In the genomic region with DNA sequence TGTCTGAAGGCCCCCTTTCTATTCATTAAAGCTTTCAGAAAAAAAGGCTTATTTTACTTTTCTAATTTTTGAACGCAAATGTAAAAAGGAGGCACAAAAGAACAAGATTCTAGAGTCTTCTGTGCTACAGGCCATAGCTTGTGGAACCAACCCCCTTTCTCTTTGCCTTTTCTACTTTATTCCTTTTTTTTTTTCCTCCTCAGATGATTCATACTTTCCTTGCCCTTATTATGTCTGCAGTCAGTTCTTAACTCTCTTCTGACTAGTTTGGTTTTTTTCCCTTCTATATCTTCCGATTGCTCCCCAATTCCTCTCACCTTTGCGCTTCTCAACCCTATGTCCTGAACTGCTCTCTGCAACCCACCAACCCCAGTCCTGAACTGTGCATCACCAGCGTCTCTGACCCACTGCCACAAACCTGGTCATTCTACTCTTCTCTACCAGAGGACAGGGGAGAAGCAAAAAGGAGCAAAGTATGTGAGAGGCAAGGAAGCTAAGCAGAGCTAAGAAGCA, we compare ENCODE assay signal across 21 cellular contexts. TPM values are rescaled to one million over a fixed set of nuclear protein-coding genes. Genes with fewer than 3 reads are reported as not detected.
DNase-seq lines count a peak whose midpoint lies in the region; ATAC-seq and TF ChIP-seq lines count a peak whose summit lies in the region.
"Had no signal": no experiment of that assay in that cellular context is flagged by ENCODE, and none has a peak within 500 bp of the region (broad histone marks: within the 10 kb centered on the region; RNA-seq: fewer than 3 reads in every experiment).

No MANE protein-coding gene starts in this region.

- no peak for TF ChIP-seq CTCF in choroid plexus epithelial cell (conservative IDR thresholded peaks at IDR 0.05; ENCODE audit: low read depth, low read length)

- no peak overlapping the region for H3K4me3 Mint-ChIP-seq in activated CD4-positive, alpha-beta T cell treated with anti-CD3 and anti-CD28 coated beads for 36 hours
- H3K4me3 Mint-ChIP-seq in activated CD4-positive, alpha-beta T cell treated with anti-CD3 and anti-CD28 coated beads, Interleukin-2, amount 10 ng/mL, durations not matched to agents 7 days and 5 days: no peak overlapping the region
- no peak overlapping the region for H3K4me3 Mint-ChIP-seq in stimulated activated memory B cell treated with anti-CD40 and anti-IgM and Interleukin-4, amounts not matched to agents 10 μg/mL and 1 μg/mL and 100 μg/mL, for 72 hours
- H3K4me3 Mint-ChIP-seq: activated naive CD4-positive, alpha-beta T cell treated with anti-CD3 and anti-CD28 coated beads, Interleukin-2, amount 50 U/mL, for 24 hours had no signal

- POLR2A ChIA-PET in activated CD4-positive, alpha-beta T cell treated with anti-CD3 and anti-CD28 coated beads for 36 hours (lab: Charles Lee): no interaction called here
- POLR2A ChIA-PET in activated CD4-positive, alpha-beta T cell treated with anti-CD3 and anti-CD28 coated beads, Interleukin-2, amount 10 ng/mL, durations not matched to agents 7 days and 5 days (lab: Charles Lee): no interaction called here

- H3K9me3 Mint-ChIP-seq in activated CD4-positive, alpha-beta T cell treated with anti-CD3 and anti-CD28 coated beads for 36 hours (ENCODE audit: low read depth): peaks cover 18% of the 10 kb centered on the region
- peaks cover 24% of the 10 kb centered on the region for H3K9me3 Mint-ChIP-seq in activated CD4-positive, alpha-beta T cell treated with anti-CD3 and anti-CD28 coated beads, Interleukin-2, amount 10 ng/mL, durations not matched to agents 7 days and 5 days
- peaks cover 2% of the 10 kb centered on the region for H3K9me3 Mint-ChIP-seq in stimulated activated memory B cell treated with anti-CD40 and anti-IgM and Interleukin-4, amounts not matched to agents 10 μg/mL and 1 μg/mL and 100 μg/mL, for 72 hours

- CTCF ChIA-PET in activated CD4-positive, alpha-beta T cell treated with anti-CD3 and anti-CD28 coated beads for 36 hours (lab: Charles Lee): interaction anchor here (0.7 to 1.0 kb wide), 3 partner anchors 36 to 76 kb away, joined by 3 read pairs; no protein-coding TSS in a partner anchor
- CTCF ChIA-PET in activated CD4-positive, alpha-beta T cell treated with anti-CD3 and anti-CD28 coated beads, Interleukin-2, amount 10 ng/mL, durations not matched to agents 7 days and 5 days (lab: Charles Lee): no interaction called here

- ATAC-seq in activated CD4-positive, alpha-beta T cell treated with anti-CD3 and anti-CD28 coated beads for 36 hours: peak; percentile 39
- ATAC-seq in SK-N-SH treated with all-trans-retinoic acid at 6 μM for 48 hours: peak; percentile 63
- no peak for ATAC-seq in stimulated activated memory B cell treated with anti-CD40 and anti-IgM and Interleukin-4, amounts not matched to agents 10 μg/mL and 1 μg/mL and 100 μg/mL, for 72 hours
- ATAC-seq in HG03432 (IDR thresholded peaks at IDR 0.05; ENCODE audit: unreplicated experiment): no peak
- ATAC-seq in GM21360 (IDR thresholded peaks at IDR 0.05; ENCODE audit: unreplicated experiment): no peak
- ATAC-seq: lower lobe of right lung had no signal

- peaks cover 19% of the 10 kb centered on the region for H3K36me3 Mint-ChIP-seq in activated CD4-positive, alpha-beta T cell treated with anti-CD3 and anti-CD28 coated beads for 36 hours (ENCODE audit: low read depth)
- H3K36me3 Mint-ChIP-seq in activated CD4-positive, alpha-beta T cell treated with anti-CD3 and anti-CD28 coated beads, Interleukin-2, amount 10 ng/mL, durations not matched to agents 7 days and 5 days (ENCODE audit: low read depth): peaks cover 43% of the 10 kb centered on the region
- H3K36me3 Mint-ChIP-seq in stimulated activated memory B cell treated with anti-CD40 and anti-IgM and Interleukin-4, amounts not matched to agents 10 μg/mL and 1 μg/mL and 100 μg/mL, for 72 hours: peaks cover 24% of the 10 kb centered on the region

- H3K27me3 Mint-ChIP-seq in activated CD4-positive, alpha-beta T cell treated with anti-CD3 and anti-CD28 coated beads for 36 hours: no peaks in the 10 kb centered on the region
- H3K27me3 Mint-ChIP-seq in activated CD4-positive, alpha-beta T cell treated with anti-CD3 and anti-CD28 coated beads, Interleukin-2, amount 10 ng/mL, durations not matched to agents 7 days and 5 days: no peaks in the 10 kb centered on the region
- no peaks in the 10 kb centered on the region for H3K27me3 Mint-ChIP-seq in stimulated activated memory B cell treated with anti-CD40 and anti-IgM and Interleukin-4, amounts not matched to agents 10 μg/mL and 1 μg/mL and 100 μg/mL, for 72 hours
- H3K27me3 Mint-ChIP-seq: activated naive CD4-positive, alpha-beta T cell treated with anti-CD3 and anti-CD28 coated beads, Interleukin-2, amount 50 U/mL, for 24 hours had no signal

- H3K4me3 ChIP-seq in choroid plexus epithelial cell (ENCODE audit: low read depth, low read length): no peak overlapping the region
- H3K4me3 ChIP-seq: BLaER1 treated with 17β-estradiol and CSF1 and Interleukin-3, amounts not matched to agents 10 nM and 100 nM; lower lobe of right lung; sigmoid colon; SJCRH30 had no signal

- peak overlapping the region; percentile 6 for H3K27ac Mint-ChIP-seq in activated CD4-positive, alpha-beta T cell treated with anti-CD3 and anti-CD28 coated beads for 36 hours
- H3K27ac Mint-ChIP-seq in activated CD4-positive, alpha-beta T cell treated with anti-CD3 and anti-CD28 coated beads, Interleukin-2, amount 10 ng/mL, durations not matched to agents 7 days and 5 days: no peak overlapping the region
- H3K27ac Mint-ChIP-seq in stimulated activated memory B cell treated with anti-CD40 and anti-IgM and Interleukin-4, amounts not matched to agents 10 μg/mL and 1 μg/mL and 100 μg/mL, for 72 hours: peak overlapping the region; percentile 1
- H3K27ac Mint-ChIP-seq: activated naive CD4-positive, alpha-beta T cell treated with anti-CD3 and anti-CD28 coated beads, Interleukin-2, amount 50 U/mL, for 24 hours had no signal

- no peak for DNase-seq in activated CD4-positive, alpha-beta T cell treated with anti-CD3 and anti-CD28 coated beads for 36 hours
- no peak for DNase-seq in activated CD4-positive, alpha-beta T cell treated with anti-CD3 and anti-CD28 coated beads, Interleukin-2, amount 10 ng/mL, durations not matched to agents 7 days and 5 days
- DNase-seq in choroid plexus epithelial cell (ENCODE audit: low read depth): peak; percentile 46
- no peak for DNase-seq in COR-L47 (lab: John Stamatoyannopoulos, UW)
- DNase-seq: activated CD4-positive, alpha-beta T cell treated with anti-CD3 and anti-CD28 coated beads for 1 hour; DMS 273 treated with DMSO at 0.1 percent for 48 hours; effector CD8-positive, alpha-beta T cell; lower lobe of right lung; NCI-H1417 treated with DMSO at 0.1 percent for 48 hours; NCI-H526; sigmoid colon; SJCRH30; stimulated activated CD4-positive, alpha-beta T cell treated with anti-CD3 and anti-CD28 coated beads, Interleukin-2, amount 100 ng/mL, for 24 hours; T-helper 9 cell had no signal

- intact Hi-C loops in activated CD4-positive, alpha-beta T cell treated with anti-CD3 and anti-CD28 coated beads for 36 hours (cut with DNase I, micrococcal nuclease): no loop called here

- H3K4me1 Mint-ChIP-seq in activated CD4-positive, alpha-beta T cell treated with anti-CD3 and anti-CD28 coated beads for 36 hours: peaks cover 33% of the 10 kb centered on the region
- peaks cover 19% of the 10 kb centered on the region for H3K4me1 Mint-ChIP-seq in activated CD4-positive, alpha-beta T cell treated with anti-CD3 and anti-CD28 coated beads, Interleukin-2, amount 10 ng/mL, durations not matched to agents 7 days and 5 days
- peaks cover 38% of the 10 kb centered on the region for H3K4me1 Mint-ChIP-seq in stimulated activated memory B cell treated with anti-CD40 and anti-IgM and Interleukin-4, amounts not matched to agents 10 μg/mL and 1 μg/mL and 100 μg/mL, for 72 hours

TF ChIP-seq in SK-N-SH treated with all-trans-retinoic acid at 6 μM for 48 hours, 23 proteins besides CTCF, POLR2A, EP300 and RAD21:
- no peak for TF ChIP-seq PATZ1 (CRISPR knock-in tag; IDR thresholded peaks at IDR 0.05; ENCODE audit: borderline replicate concordance)
- no peak for TF ChIP-seq OSR1 (CRISPR knock-in tag; IDR thresholded peaks at IDR 0.05)
- TF ChIP-seq RARB (CRISPR knock-in tag; IDR thresholded peaks at IDR 0.05): no peak
- no peak for TF ChIP-seq ZNF70 (CRISPR knock-in tag; IDR thresholded peaks at IDR 0.05)
- TF ChIP-seq ZFP30 (CRISPR knock-in tag; IDR thresholded peaks at IDR 0.05): no peak
- TF ChIP-seq TCF4 (CRISPR knock-in tag; IDR thresholded peaks at IDR 0.05; ENCODE audit: borderline replicate concordance): no peak
- TF ChIP-seq CSDC2 (CRISPR knock-in tag; IDR thresholded peaks at IDR 0.05): no peak
- no peak for TF ChIP-seq SNAI2 (CRISPR knock-in tag; IDR thresholded peaks at IDR 0.05)
- no peak for TF ChIP-seq ZFP3 (CRISPR knock-in tag; IDR thresholded peaks at IDR 0.05)
- TF ChIP-seq TOX (CRISPR knock-in tag; IDR thresholded peaks at IDR 0.05; ENCODE audit: borderline replicate concordance): no peak
- no peak for TF ChIP-seq ZC3H10 (CRISPR knock-in tag; IDR thresholded peaks at IDR 0.05)

RNA-seq across cellular contexts. Expression of gene WIPF1, which starts 56.9 kb away (rescaled TPM):
- total RNA-seq in activated CD4-positive, alpha-beta T cell treated with anti-CD3 and anti-CD28 coated beads for 36 hours: 100 to 1,000 TPM; 161 to 188 TPM
- total RNA-seq in activated CD4-positive, alpha-beta T cell treated with anti-CD3 and anti-CD28 coated beads, Interleukin-2, amount 10 ng/mL, durations not matched to agents 7 days and 5 days: 100 to 1,000 TPM; 378 to 423 TPM
- total RNA-seq: HT-29 had no signal

Comparison
In these comparisons a context has a peak if more than half of its experiments do, and no peak if none do; other contexts are left out.
1. ATAC-seq: peak in activated CD4-positive, alpha-beta T cell treated with anti-CD3 and anti-CD28 coated beads for 36 hours (single experiment) and SK-N-SH treated with all-trans-retinoic acid at 6 μM for 48 hours (single experiment); none in stimulated activated memory B cell treated with anti-CD40 and anti-IgM and Interleukin-4, amounts not matched to agents 10 μg/mL and 1 μg/mL and 100 μg/mL, for 72 hours (single experiment), HG03432 (single experiment) and GM21360 (single experiment).